ENCODE assay signal across 8 cellular contexts in the genomic region with DNA sequence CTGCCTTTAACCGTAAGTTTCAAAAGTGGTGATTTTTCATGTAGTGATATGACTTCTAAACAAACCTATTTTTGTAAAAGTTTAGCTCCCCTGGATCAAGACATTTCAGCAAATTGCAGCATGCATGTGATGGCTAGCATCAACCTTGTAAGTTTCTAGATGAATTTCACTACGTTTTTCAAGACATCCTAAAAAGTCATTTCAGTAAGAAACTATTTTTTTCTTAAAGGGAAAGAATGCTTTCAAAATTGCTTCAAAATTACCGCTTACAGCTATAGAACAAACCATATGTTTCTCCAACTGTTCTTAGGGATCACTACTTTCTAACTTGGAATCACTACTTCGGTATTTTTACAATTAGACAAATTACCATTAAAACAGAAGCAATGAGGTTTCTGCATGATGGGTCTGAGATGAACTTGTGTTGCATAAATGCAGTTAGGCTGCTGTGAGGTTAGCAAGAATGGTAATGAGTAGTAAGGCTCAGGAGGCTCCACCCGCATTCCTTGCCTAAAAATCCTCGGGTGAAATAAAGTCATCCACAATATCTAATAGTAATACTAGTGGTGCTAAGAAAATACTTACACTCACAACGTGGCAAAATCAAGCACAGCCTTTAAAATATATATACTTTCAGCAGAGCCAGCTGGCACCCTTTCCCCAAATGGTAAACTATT. TPM values are rescaled to one million over a fixed set of nuclear protein-coding genes. Genes with fewer than 3 reads are reported as not detected.
DNase-seq lines count a peak whose midpoint lies in the region; ATAC-seq lines count a peak whose summit lies in the region.

No MANE protein-coding gene starts in this region.

- POLR2A ChIA-PET in activated naive CD8-positive, alpha-beta T cell treated with anti-CD3 and anti-CD28 coated beads, Interleukin-2, amount 10 ng/mL, durations not matched to agents 7 days and 5 days (lab: Charles Lee), result interaction anchor here (1.4 kb wide), 1 partner anchor 167 kb away, joined by 5 read pairs; no protein-coding TSS in a partner anchor

- DNase-seq in HCEC 1CT, result peak; percentile 55
- no peak for DNase-seq in activated naive CD8-positive, alpha-beta T cell treated with anti-CD3 and anti-CD28 coated beads, Interleukin-2, amount 10 ng/mL, durations not matched to agents 7 days and 5 days
- no peak for DNase-seq in NCI-H2227 treated with DMSO at 0.1 percent for 48 hours (lab: John Stamatoyannopoulos, UW)
- no peak for DNase-seq in HPDE6-E6E7 (ENCODE audit: extremely low spot score)
- DNase-seq in NCI-H526 (lab: John Stamatoyannopoulos, UW), result no peak
- no peak for DNase-seq in DMS79 (lab: John Stamatoyannopoulos, UW)

- peak overlapping the region; percentile 81 for H3K4me3 Mint-ChIP-seq in activated naive CD8-positive, alpha-beta T cell treated with anti-CD3 and anti-CD28 coated beads, Interleukin-2, amount 10 ng/mL, durations not matched to agents 7 days and 5 days
- peak overlapping the region; percentile 88 for H3K4me3 Mint-ChIP-seq in stimulated activated memory B cell treated with anti-CD40 and anti-IgM and Interleukin-4, amounts not matched to agents 10 μg/mL and 1 μg/mL and 100 μg/mL, for 72 hours

- no peak for ATAC-seq in activated naive CD8-positive, alpha-beta T cell treated with anti-CD3 and anti-CD28 coated beads, Interleukin-2, amount 10 ng/mL, durations not matched to agents 7 days and 5 days (ENCODE audit: low read depth)
- no peak for ATAC-seq in stimulated activated memory B cell treated with anti-CD40 and anti-IgM and Interleukin-4, amounts not matched to agents 10 μg/mL and 1 μg/mL and 100 μg/mL, for 72 hours

- peak overlapping the region; percentile 78; the same call in 1 of the 2 replicates for H3K4me3 ChIP-seq in iPS-18c (ENCODE audit: insufficient read depth, low read depth, low read length)

- no peaks in the 10 kb centered on the region for H3K9me3 ChIP-seq in iPS-18c (ENCODE audit: control insufficient read depth, insufficient read depth, low read length)

- H3K36me3 Mint-ChIP-seq in activated naive CD8-positive, alpha-beta T cell treated with anti-CD3 and anti-CD28 coated beads, Interleukin-2, amount 10 ng/mL, durations not matched to agents 7 days and 5 days, result no peaks in the 10 kb centered on the region
- no peaks in the 10 kb centered on the region for H3K36me3 Mint-ChIP-seq in stimulated activated memory B cell treated with anti-CD40 and anti-IgM and Interleukin-4, amounts not matched to agents 10 μg/mL and 1 μg/mL and 100 μg/mL, for 72 hours

- H3K9me3 Mint-ChIP-seq in activated naive CD8-positive, alpha-beta T cell treated with anti-CD3 and anti-CD28 coated beads, Interleukin-2, amount 10 ng/mL, durations not matched to agents 7 days and 5 days, result no peaks in the 10 kb centered on the region
- H3K9me3 Mint-ChIP-seq in stimulated activated memory B cell treated with anti-CD40 and anti-IgM and Interleukin-4, amounts not matched to agents 10 μg/mL and 1 μg/mL and 100 μg/mL, for 72 hours, result no peaks in the 10 kb centered on the region

- peaks cover 10% of the 10 kb centered on the region for H3K4me1 Mint-ChIP-seq in activated naive CD8-positive, alpha-beta T cell treated with anti-CD3 and anti-CD28 coated beads, Interleukin-2, amount 10 ng/mL, durations not matched to agents 7 days and 5 days
- H3K4me1 Mint-ChIP-seq in stimulated activated memory B cell treated with anti-CD40 and anti-IgM and Interleukin-4, amounts not matched to agents 10 μg/mL and 1 μg/mL and 100 μg/mL, for 72 hours, result peaks cover 22% of the 10 kb centered on the region

- peaks cover 25% of the 10 kb centered on the region for H3K27me3 Mint-ChIP-seq in activated naive CD8-positive, alpha-beta T cell treated with anti-CD3 and anti-CD28 coated beads, Interleukin-2, amount 10 ng/mL, durations not matched to agents 7 days and 5 days
- H3K27me3 Mint-ChIP-seq in stimulated activated memory B cell treated with anti-CD40 and anti-IgM and Interleukin-4, amounts not matched to agents 10 μg/mL and 1 μg/mL and 100 μg/mL, for 72 hours, result no peaks in the 10 kb centered on the region

- no peak overlapping the region for H3K27ac Mint-ChIP-seq in activated naive CD8-positive, alpha-beta T cell treated with anti-CD3 and anti-CD28 coated beads, Interleukin-2, amount 10 ng/mL, durations not matched to agents 7 days and 5 days
- H3K27ac Mint-ChIP-seq in stimulated activated memory B cell treated with anti-CD40 and anti-IgM and Interleukin-4, amounts not matched to agents 10 μg/mL and 1 μg/mL and 100 μg/mL, for 72 hours, result peak overlapping the region; percentile 96

RNA-seq across cellular contexts. Expression of a gene that starts 53.8 kb away (rescaled TPM):
- 1 to 10 TPM; 4.9 to 6.4 TPM for total RNA-seq in activated naive CD8-positive, alpha-beta T cell treated with anti-CD3 and anti-CD28 coated beads, Interleukin-2, amount 10 ng/mL, durations not matched to agents 7 days and 5 days
